In genomic region chr4:123505457-123506310, GRCh38 we compare ENCODE assay signal across 1 cellular context.
A peak's percentile ranks its signal among the peaks of the same experiment; 100 is the strongest.
TF ChIP-seq lines count a peak whose summit lies in the region.

No MANE protein-coding gene starts in this region.

TF ChIP-seq in HepG2, 621 proteins besides CTCF, POLR2A, EP300 and RAD21 (continued from another document and continues in another):
- TF ChIP-seq, protein P1, sequence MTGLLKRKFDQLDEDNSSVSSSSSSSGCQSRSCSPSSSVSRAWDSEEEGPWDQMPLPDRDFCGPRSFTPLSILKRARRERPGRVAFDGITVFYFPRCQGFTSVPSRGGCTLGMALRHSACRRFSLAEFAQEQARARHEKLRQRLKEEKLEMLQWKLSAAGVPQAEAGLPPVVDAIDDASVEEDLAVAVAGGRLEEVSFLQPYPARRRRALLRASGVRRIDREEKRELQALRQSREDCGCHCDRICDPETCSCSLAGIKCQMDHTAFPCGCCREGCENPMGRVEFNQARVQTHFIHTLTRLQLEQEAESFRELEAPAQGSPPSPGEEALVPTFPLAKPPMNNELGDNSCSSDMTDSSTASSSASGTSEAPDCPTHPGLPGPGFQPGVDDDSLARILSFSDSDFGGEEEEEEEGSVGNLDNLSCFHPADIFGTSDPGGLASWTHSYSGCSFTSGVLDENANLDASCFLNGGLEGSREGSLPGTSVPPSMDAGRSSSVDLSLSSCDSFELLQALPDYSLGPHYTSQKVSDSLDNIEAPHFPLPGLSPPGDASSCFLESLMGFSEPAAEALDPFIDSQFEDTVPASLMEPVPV (CRISPR knock-in tag; IDR thresholded peaks at IDR 0.05), result peak; percentile 88
- TF ChIP-seq ZNF775 (CRISPR knock-in tag; IDR thresholded peaks at IDR 0.05; ENCODE audit: borderline replicate concordance), result no peak
- TF ChIP-seq ZEB1 (IDR thresholded peaks at IDR 0.05; ENCODE audit: insufficient replicate concordance, low read depth), result peak; percentile 56
- TF ChIP-seq MLLT10 (CRISPR knock-in tag; IDR thresholded peaks at IDR 0.05), result no peak
- TF ChIP-seq BCL3 (CRISPR knock-in tag; IDR thresholded peaks at IDR 0.05), result peak; percentile 24; the same call in 1 of the 2 replicates
- peak; percentile 76 for TF ChIP-seq ZNF205 (CRISPR knock-in tag; IDR thresholded peaks at IDR 0.05)
- TF ChIP-seq ZNF232 (CRISPR knock-in tag; IDR thresholded peaks at IDR 0.05; ENCODE audit: borderline replicate concordance), result peak; percentile 73; the same call in 1 of the 2 replicates
- TF ChIP-seq ARID5B (CRISPR knock-in tag; IDR thresholded peaks at IDR 0.05), result peak; percentile 93
- no peak for TF ChIP-seq ZNF101 (CRISPR knock-in tag; IDR thresholded peaks at IDR 0.05; ENCODE audit: borderline replicate concordance, low read depth)
- TF ChIP-seq KLF16 (CRISPR knock-in tag; IDR thresholded peaks at IDR 0.05), result peak in 1 of 2 experiments; percentile 75; a peak in 2 of 4 replicates
- TF ChIP-seq ZNF550 (CRISPR knock-in tag; IDR thresholded peaks at IDR 0.05; ENCODE audit: borderline replicate concordance), result no peak
- TF ChIP-seq XRCC5 (optimal IDR thresholded peaks at IDR 0.05; ENCODE audit: low read length), result peak; percentile 65
- TF ChIP-seq MXD4 (CRISPR knock-in tag; IDR thresholded peaks at IDR 0.05), result peak; percentile 41; the same call in 1 of the 2 replicates
- TF ChIP-seq TAF1 (CRISPR knock-in tag; IDR thresholded peaks at IDR 0.05), result peak; percentile 68
- TF ChIP-seq, protein P2, sequence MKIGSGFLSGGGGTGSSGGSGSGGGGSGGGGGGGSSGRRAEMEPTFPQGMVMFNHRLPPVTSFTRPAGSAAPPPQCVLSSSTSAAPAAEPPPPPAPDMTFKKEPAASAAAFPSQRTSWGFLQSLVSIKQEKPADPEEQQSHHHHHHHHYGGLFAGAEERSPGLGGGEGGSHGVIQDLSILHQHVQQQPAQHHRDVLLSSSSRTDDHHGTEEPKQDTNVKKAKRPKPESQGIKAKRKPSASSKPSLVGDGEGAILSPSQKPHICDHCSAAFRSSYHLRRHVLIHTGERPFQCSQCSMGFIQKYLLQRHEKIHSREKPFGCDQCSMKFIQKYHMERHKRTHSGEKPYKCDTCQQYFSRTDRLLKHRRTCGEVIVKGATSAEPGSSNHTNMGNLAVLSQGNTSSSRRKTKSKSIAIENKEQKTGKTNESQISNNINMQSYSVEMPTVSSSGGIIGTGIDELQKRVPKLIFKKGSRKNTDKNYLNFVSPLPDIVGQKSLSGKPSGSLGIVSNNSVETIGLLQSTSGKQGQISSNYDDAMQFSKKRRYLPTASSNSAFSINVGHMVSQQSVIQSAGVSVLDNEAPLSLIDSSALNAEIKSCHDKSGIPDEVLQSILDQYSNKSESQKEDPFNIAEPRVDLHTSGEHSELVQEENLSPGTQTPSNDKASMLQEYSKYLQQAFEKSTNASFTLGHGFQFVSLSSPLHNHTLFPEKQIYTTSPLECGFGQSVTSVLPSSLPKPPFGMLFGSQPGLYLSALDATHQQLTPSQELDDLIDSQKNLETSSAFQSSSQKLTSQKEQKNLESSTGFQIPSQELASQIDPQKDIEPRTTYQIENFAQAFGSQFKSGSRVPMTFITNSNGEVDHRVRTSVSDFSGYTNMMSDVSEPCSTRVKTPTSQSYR (CRISPR knock-in tag; IDR thresholded peaks at IDR 0.05; ENCODE audit: borderline replicate concordance), result peak; percentile 62
- peak; percentile 91; the same call in 1 of the 2 replicates for TF ChIP-seq HMG20A (CRISPR knock-in tag; IDR thresholded peaks at IDR 0.05; ENCODE audit: borderline replicate concordance)
- TF ChIP-seq, protein P3, sequence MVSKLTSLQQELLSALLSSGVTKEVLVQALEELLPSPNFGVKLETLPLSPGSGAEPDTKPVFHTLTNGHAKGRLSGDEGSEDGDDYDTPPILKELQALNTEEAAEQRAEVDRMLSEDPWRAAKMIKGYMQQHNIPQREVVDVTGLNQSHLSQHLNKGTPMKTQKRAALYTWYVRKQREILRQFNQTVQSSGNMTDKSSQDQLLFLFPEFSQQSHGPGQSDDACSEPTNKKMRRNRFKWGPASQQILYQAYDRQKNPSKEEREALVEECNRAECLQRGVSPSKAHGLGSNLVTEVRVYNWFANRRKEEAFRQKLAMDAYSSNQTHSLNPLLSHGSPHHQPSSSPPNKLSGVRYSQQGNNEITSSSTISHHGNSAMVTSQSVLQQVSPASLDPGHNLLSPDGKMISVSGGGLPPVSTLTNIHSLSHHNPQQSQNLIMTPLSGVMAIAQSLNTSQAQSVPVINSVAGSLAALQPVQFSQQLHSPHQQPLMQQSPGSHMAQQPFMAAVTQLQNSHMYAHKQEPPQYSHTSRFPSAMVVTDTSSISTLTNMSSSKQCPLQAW (CRISPR knock-in tag; IDR thresholded peaks at IDR 0.05), result peak; percentile 92
- 0 out of 2 replicates have a peak, but pooled peaks have one; percentile 54 for TF ChIP-seq CENPBD1 (CRISPR knock-in tag; IDR thresholded peaks at IDR 0.05; ENCODE audit: borderline replicate concordance, low read depth)
- TF ChIP-seq ZNF501 (CRISPR knock-in tag; IDR thresholded peaks at IDR 0.05), result peak; percentile 93
- TF ChIP-seq GZF1 (CRISPR knock-in tag; IDR thresholded peaks at IDR 0.05), result 0 out of 2 replicates have a peak, but pooled peaks have one; percentile 25
- peak; percentile 28; the same call in 1 of the 2 replicates for TF ChIP-seq FOXC1 (CRISPR knock-in tag; IDR thresholded peaks at IDR 0.05; ENCODE audit: borderline replicate concordance)
- TF ChIP-seq, protein P4, sequence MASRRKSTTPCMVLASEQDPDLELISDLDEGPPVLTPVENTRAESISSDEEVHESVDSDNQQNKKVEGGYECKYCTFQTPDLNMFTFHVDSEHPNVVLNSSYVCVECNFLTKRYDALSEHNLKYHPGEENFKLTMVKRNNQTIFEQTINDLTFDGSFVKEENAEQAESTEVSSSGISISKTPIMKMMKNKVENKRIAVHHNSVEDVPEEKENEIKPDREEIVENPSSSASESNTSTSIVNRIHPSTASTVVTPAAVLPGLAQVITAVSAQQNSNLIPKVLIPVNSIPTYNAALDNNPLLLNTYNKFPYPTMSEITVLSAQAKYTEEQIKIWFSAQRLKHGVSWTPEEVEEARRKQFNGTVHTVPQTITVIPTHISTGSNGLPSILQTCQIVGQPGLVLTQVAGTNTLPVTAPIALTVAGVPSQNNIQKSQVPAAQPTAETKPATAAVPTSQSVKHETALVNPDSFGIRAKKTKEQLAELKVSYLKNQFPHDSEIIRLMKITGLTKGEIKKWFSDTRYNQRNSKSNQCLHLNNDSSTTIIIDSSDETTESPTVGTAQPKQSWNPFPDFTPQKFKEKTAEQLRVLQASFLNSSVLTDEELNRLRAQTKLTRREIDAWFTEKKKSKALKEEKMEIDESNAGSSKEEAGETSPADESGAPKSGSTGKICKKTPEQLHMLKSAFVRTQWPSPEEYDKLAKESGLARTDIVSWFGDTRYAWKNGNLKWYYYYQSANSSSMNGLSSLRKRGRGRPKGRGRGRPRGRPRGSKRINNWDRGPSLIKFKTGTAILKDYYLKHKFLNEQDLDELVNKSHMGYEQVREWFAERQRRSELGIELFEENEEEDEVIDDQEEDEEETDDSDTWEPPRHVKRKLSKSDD (CRISPR knock-in tag; IDR thresholded peaks at IDR 0.05; ENCODE audit: low read depth), result peak; percentile 79; the same call in 1 of the 2 replicates
- TF ChIP-seq SAP130 (CRISPR knock-in tag; IDR thresholded peaks at IDR 0.05; ENCODE audit: low read depth), result peak; percentile 84
- TF ChIP-seq TBX2 (CRISPR knock-in tag; IDR thresholded peaks at IDR 0.05; ENCODE audit: borderline replicate concordance), result peak; percentile 97
- peak; percentile 20; the same call in 1 of the 2 replicates for TF ChIP-seq CBX5 (CRISPR knock-in tag; IDR thresholded peaks at IDR 0.05; ENCODE audit: borderline replicate concordance)
- TF ChIP-seq NRL (CRISPR knock-in tag; IDR thresholded peaks at IDR 0.05; ENCODE audit: borderline replicate concordance), result peak; percentile 77; the same call in 1 of the 2 replicates
- no peak for TF ChIP-seq TBP (CRISPR knock-in tag; IDR thresholded peaks at IDR 0.05)
- TF ChIP-seq ZBTB7B (CRISPR knock-in tag; IDR thresholded peaks at IDR 0.05), result peak; percentile 90
- no peak for TF ChIP-seq ZNF296 (CRISPR knock-in tag; conservative IDR thresholded peaks at IDR 0.05)
- TF ChIP-seq ZBTB21 (CRISPR knock-in tag; IDR thresholded peaks at IDR 0.05), result no peak
- TF ChIP-seq TBX3 (IDR thresholded peaks at IDR 0.05; ENCODE audit: borderline replicate concordance), result no peak
- peak; percentile 78 for TF ChIP-seq ZBTB43 (CRISPR knock-in tag; conservative IDR thresholded peaks at IDR 0.05)
- TF ChIP-seq ZNF776 (CRISPR knock-in tag; IDR thresholded peaks at IDR 0.05), result no peak
- peak; percentile 65 for TF ChIP-seq ZNF263 (CRISPR knock-in tag; IDR thresholded peaks at IDR 0.05)
- TF ChIP-seq ZBTB39 (CRISPR knock-in tag; IDR thresholded peaks at IDR 0.05), result no peak
- TF ChIP-seq ZBTB1 (CRISPR knock-in tag; IDR thresholded peaks at IDR 0.05; ENCODE audit: borderline replicate concordance), result no peak
- TF ChIP-seq, protein P5, sequence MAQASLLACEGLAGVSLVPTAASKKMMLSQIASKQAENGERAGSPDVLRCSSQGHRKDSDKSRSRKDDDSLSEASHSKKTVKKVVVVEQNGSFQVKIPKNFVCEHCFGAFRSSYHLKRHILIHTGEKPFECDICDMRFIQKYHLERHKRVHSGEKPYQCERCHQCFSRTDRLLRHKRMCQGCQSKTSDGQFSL (CRISPR knock-in tag; IDR thresholded peaks at IDR 0.05), result 0 out of 2 replicates have a peak, but pooled peaks have one; percentile 12
- peak; percentile 87 for TF ChIP-seq IKZF4 (CRISPR knock-in tag; IDR thresholded peaks at IDR 0.05; ENCODE audit: borderline replicate concordance, low read depth, not compliant biosample characterization)
- TF ChIP-seq RBM39 (IDR thresholded peaks at IDR 0.05; ENCODE audit: low read depth, low read length, poor library complexity, severe bottlenecking), result peak; percentile 91
- peak; percentile 77 for TF ChIP-seq DMAP1 (CRISPR knock-in tag; IDR thresholded peaks at IDR 0.05)
- peak; percentile 84 for TF ChIP-seq TARDBP (CRISPR knock-in tag; IDR thresholded peaks at IDR 0.05)
